Comparison of ENCODE assay signal across 8 cellular contexts in genomic region chr5:14664270-14665109, GRCh38. TPM values are rescaled to one million over a fixed set of nuclear protein-coding genes. Genes with fewer than 3 reads are reported as not detected.
A peak's percentile ranks its signal among the peaks of the same experiment; 100 is the strongest.
DNase-seq lines count a peak whose midpoint lies in the region; ATAC-seq and TF ChIP-seq lines count a peak whose summit lies in the region.

OTULIN (plus strand) TSS chr5:14664718; CDS start chr5:14664826, 108 bp downstream.

- H3K4me3 ChIP-seq in astrocyte of the cerebellum (ENCODE audit: low read depth, low read length): peak within 1 kb of the TSS; percentile 76
- peak within 1 kb of the TSS; percentile 81 for H3K4me3 ChIP-seq in hepatocyte
- H3K4me3 ChIP-seq in retinal pigment epithelial cell (ENCODE audit: low read length): peak within 1 kb of the TSS; percentile 76

- H3K27ac ChIP-seq in hepatocyte: peak within 1 kb of the TSS; percentile 91

- peak within 1 kb of the TSS; percentile 86 for H3K4me2 ChIP-seq in hepatocyte

- no peaks in the 10 kb centered on the region for H3K9me2 ChIP-seq in hepatocyte (replicated peaks; ENCODE audit: insufficient read depth)

- H2AFZ ChIP-seq in hepatocyte: peak within 1 kb of the TSS; percentile 90

- peaks cover 28% of the 10 kb centered on the region for H4K20me1 ChIP-seq in hepatocyte (ENCODE audit: insufficient read depth, poor library complexity, severe bottlenecking)

- DNase-seq in NCI-H146 treated with DMSO at 0.1 percent for 48 hours (lab: John Stamatoyannopoulos, UW; ENCODE audit: unreplicated experiment) (peak; percentile 78), T-helper 22 cell (ENCODE audit: low read depth) (peak; percentile 79), astrocyte of the cerebellum (ENCODE audit: low read depth) (no peak), hepatocyte (ENCODE audit: low spot score) (peak; percentile 97), retinal pigment epithelial cell (ENCODE audit: low read depth) (no peak), OCI-M2 (lab: John Stamatoyannopoulos, UW; ENCODE audit: unreplicated experiment) (no peak)

- H3K79me2 ChIP-seq in hepatocyte: peaks cover 53% of the 10 kb centered on the region

- no peaks in the 10 kb centered on the region for H3K27me3 ChIP-seq in hepatocyte

- ATAC-seq in GM18502 (IDR thresholded peaks at IDR 0.05; ENCODE audit: poor library complexity, unreplicated experiment) (peak; percentile 70), HG02884 (IDR thresholded peaks at IDR 0.05; ENCODE audit: unreplicated experiment) (peak; percentile 55)

- no peaks in the 10 kb centered on the region for H3K9me3 ChIP-seq in hepatocyte (ENCODE audit: low read depth)

- H3K4me1 ChIP-seq in hepatocyte (ENCODE audit: insufficient read depth): peaks cover 27% of the 10 kb centered on the region

- 2% methylated on average over 112 of the region's 116 CpGs for WGBS in hepatocyte (ENCODE audit: low lambda C conversion rate, missing lambda C conversion rate)

- TF ChIP-seq CTCF in astrocyte of the cerebellum (IDR thresholded peaks at IDR 0.05; ENCODE audit: low read depth, low read length, missing control alignments) (no peak), hepatocyte (IDR thresholded peaks at IDR 0.05; ENCODE audit: poor library complexity) (no peak), retinal pigment epithelial cell (conservative IDR thresholded peaks at IDR 0.05; ENCODE audit: low read depth, low read length) (no peak)

- H3K36me3 ChIP-seq in hepatocyte (replicated peaks; ENCODE audit: insufficient read depth, low read depth): no peaks in the 10 kb centered on the region

- in situ Hi-C loops in astrocyte of the cerebellum (cut with HindIII; ENCODE audit: low sequenced_read_pairs): no loop called here

RNA-seq across cellular contexts. Expression of gene OTULIN, which starts in this region (rescaled TPM):
- total RNA-seq in hepatocyte: 23.9 and 45.2 TPM in 2 replicates
- polyA plus RNA-seq in hepatocyte: 21.0 and 22.8 TPM in 2 replicates

Comparison
In these comparisons a context has a peak if more than half of its experiments do, and no peak if none do; other contexts are left out.
1. DNase-seq: peak in NCI-H146 treated with DMSO at 0.1 percent for 48 hours (single experiment), T-helper 22 cell (single experiment) and hepatocyte (single experiment); none in astrocyte of the cerebellum (single experiment), retinal pigment epithelial cell (single experiment) and OCI-M2 (single experiment).
2. Peak in every context shown above with its lines, with median percentiles within 50 percentile points of each other: H3K4me3 ChIP-seq.